Comparison of ENCODE assay signal across 1 cellular context in the genomic region with DNA sequence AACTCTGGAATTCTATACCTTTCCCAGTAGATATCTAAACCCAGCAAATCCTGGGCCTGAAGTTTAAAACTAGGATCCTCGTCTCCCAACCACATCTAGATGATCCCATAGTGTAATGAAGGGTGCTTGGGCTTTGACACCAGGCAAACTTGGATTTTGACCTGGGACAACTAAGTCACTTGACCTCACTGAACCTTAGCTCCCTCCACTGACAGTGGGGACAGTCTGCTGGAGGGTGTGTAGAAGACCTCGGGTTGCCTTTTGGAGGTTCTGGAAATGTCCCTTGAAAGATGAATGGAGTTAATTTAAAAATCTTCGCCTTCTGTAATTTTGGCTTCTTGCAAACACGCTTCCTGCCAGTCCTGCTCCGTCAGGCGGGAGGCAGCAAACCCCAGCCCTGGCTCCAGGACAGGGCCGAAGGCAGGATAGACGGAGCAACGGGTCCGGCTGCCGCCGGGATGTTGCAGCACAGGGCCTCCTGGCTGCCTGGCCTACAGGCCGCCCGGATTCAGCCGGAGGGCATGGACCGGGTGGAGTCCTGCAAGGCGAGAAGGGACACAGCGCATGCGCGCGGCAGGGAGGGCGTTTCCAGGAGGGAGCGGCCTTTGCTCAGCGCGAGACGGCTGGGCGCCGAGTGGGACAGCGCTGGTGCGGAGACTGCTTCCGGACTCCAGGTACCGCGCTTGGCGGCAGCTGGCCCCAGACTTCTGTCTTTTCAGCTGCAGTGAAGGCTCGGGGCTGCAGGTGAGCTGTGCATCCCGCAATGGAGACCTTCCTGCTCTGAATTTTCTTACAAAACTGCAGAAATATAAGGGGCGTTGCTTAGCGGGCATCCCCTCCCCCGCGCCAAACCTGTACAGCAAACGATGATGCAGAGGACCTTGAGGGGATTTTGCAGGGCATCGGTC.
TF ChIP-seq lines count a peak whose summit lies in the region.

A gene with protein sequence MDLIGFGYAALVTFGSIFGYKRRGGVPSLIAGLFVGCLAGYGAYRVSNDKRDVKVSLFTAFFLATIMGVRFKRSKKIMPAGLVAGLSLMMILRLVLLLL (plus strand): TSS at position 612 of the 908 bp plus-strand sequence. CDS start 5,990 bp downstream, outside the sequence.

TF ChIP-seq in HepG2, 621 proteins besides CTCF, POLR2A, EP300 and RAD21 (continued from another document and continues in another):
- TF ChIP-seq, protein P1, sequence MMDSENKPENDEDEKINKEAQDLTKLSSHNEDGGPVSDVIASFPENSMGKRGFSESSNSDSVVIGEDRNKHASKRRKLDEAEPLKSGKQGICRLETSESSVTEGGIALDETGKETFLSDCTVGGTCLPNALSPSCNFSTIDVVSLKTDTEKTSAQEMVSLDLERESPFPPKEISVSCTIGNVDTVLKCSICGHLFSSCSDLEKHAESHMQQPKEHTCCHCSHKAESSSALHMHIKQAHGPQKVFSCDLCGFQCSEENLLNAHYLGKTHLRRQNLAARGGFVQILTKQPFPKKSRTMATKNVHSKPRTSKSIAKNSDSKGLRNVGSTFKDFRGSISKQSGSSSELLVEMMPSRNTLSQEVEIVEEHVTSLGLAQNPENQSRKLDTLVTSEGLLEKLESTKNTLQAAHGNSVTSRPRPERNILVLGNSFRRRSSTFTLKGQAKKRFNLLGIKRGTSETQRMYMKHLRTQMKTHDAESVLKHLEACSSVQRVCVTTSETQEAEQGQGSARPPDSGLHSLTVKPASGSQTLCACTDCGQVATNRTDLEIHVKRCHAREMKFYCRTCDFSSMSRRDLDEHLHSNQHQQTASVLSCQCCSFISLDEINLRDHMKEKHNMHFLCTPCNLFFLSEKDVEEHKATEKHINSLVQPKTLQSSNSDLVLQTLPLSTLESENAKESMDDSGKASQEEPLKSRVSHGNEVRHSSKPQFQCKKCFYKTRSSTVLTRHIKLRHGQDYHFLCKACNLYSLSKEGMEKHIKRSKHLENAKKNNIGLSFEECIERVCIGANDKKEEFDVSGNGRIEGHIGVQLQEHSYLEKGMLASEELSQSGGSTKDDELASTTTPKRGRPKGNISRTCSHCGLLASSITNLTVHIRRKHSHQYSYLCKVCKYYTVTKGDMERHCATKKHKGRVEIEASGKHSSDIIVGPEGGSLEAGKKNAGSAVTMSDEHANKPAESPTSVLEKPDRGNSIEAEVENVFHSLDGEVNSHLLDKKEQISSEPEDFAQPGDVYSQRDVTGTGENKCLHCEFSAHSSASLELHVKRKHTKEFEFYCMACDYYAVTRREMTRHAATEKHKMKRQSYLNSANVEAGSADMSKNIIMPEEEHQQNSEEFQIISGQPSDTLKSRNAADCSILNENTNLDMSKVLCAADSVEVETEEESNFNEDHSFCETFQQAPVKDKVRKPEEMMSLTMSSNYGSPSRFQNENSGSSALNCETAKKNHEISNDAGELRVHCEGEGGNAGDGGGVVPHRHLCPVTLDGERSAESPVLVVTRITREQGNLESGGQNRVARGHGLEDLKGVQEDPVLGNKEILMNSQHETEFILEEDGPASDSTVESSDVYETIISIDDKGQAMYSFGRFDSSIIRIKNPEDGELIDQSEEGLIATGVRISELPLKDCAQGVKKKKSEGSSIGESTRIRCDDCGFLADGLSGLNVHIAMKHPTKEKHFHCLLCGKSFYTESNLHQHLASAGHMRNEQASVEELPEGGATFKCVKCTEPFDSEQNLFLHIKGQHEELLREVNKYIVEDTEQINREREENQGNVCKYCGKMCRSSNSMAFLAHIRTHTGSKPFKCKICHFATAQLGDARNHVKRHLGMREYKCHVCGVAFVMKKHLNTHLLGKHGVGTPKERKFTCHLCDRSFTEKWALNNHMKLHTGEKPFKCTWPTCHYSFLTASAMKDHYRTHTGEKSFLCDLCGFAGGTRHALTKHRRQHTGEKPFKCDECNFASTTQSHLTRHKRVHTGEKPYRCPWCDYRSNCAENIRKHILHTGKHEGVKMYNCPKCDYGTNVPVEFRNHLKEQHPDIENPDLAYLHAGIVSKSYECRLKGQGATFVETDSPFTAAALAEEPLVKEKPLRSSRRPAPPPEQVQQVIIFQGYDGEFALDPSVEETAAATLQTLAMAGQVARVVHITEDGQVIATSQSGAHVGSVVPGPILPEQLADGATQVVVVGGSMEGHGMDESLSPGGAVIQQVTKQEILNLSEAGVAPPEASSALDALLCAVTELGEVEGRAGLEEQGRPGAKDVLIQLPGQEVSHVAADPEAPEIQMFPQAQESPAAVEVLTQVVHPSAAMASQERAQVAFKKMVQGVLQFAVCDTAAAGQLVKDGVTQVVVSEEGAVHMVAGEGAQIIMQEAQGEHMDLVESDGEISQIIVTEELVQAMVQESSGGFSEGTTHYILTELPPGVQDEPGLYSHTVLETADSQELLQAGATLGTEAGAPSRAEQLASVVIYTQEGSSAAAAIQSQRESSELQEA (CRISPR knock-in tag; IDR thresholded peaks at IDR 0.05; ENCODE audit: not compliant biosample characterization) = peak; percentile 92
- TF ChIP-seq, protein P2, sequence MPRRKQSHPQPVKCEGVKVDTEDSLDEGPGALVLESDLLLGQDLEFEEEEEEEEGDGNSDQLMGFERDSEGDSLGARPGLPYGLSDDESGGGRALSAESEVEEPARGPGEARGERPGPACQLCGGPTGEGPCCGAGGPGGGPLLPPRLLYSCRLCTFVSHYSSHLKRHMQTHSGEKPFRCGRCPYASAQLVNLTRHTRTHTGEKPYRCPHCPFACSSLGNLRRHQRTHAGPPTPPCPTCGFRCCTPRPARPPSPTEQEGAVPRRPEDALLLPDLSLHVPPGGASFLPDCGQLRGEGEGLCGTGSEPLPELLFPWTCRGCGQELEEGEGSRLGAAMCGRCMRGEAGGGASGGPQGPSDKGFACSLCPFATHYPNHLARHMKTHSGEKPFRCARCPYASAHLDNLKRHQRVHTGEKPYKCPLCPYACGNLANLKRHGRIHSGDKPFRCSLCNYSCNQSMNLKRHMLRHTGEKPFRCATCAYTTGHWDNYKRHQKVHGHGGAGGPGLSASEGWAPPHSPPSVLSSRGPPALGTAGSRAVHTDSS (CRISPR knock-in tag; conservative IDR thresholded peaks at IDR 0.05) = peak; percentile 90
- TF ChIP-seq, protein P3, sequence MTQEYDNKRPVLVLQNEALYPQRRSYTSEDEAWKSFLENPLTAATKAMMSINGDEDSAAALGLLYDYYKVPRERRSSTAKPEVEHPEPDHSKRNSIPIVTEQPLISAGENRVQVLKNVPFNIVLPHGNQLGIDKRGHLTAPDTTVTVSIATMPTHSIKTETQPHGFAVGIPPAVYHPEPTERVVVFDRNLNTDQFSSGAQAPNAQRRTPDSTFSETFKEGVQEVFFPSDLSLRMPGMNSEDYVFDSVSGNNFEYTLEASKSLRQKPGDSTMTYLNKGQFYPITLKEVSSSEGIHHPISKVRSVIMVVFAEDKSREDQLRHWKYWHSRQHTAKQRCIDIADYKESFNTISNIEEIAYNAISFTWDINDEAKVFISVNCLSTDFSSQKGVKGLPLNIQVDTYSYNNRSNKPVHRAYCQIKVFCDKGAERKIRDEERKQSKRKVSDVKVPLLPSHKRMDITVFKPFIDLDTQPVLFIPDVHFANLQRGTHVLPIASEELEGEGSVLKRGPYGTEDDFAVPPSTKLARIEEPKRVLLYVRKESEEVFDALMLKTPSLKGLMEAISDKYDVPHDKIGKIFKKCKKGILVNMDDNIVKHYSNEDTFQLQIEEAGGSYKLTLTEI (CRISPR knock-in tag; conservative IDR thresholded peaks at IDR 0.05) = no peak
- TF ChIP-seq, protein P4, sequence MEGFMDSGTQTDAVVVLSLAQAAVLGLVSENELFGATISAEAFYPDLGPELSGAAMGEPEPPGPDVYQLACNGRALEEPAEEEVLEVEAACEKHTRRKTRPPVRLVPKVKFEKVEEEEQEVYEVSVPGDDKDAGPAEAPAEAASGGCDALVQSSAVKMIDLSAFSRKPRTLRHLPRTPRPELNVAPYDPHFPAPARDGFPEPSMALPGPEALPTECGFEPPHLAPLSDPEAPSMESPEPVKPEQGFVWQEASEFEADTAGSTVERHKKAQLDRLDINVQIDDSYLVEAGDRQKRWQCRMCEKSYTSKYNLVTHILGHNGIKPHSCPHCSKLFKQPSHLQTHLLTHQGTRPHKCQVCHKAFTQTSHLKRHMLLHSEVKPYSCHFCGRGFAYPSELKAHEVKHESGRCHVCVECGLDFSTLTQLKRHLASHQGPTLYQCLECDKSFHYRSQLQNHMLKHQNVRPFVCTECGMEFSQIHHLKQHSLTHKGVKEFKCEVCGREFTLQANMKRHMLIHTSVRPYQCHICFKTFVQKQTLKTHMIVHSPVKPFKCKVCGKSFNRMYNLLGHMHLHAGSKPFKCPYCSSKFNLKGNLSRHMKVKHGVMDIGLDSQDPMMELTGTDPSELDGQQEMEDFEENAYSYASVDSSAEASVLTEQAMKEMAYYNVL (CRISPR knock-in tag; IDR thresholded peaks at IDR 0.05; ENCODE audit: borderline replicate concordance) = peak; percentile 87
- TF ChIP-seq, protein P5, sequence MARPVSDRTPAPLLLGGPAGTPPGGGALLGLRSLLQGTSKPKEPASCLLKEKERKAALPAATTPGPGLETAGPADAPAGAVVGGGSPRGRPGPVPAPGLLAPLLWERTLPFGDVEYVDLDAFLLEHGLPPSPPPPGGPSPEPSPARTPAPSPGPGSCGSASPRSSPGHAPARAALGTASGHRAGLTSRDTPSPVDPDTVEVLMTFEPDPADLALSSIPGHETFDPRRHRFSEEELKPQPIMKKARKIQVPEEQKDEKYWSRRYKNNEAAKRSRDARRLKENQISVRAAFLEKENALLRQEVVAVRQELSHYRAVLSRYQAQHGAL (CRISPR knock-in tag; IDR thresholded peaks at IDR 0.05; ENCODE audit: not compliant biosample characterization) = peak; percentile 96
- TF ChIP-seq ZNF556 (CRISPR knock-in tag; IDR thresholded peaks at IDR 0.05; ENCODE audit: borderline replicate concordance) (peak; percentile 60; the same call in 1 of the 2 replicates), ZFP36L1 (CRISPR knock-in tag; IDR thresholded peaks at IDR 0.05) (0 out of 2 replicates have a peak, but pooled peaks have one; percentile 32), RAD51 (IDR thresholded peaks at IDR 0.05; ENCODE audit: borderline replicate concordance) (no peak), ZBTB1 (CRISPR knock-in tag; IDR thresholded peaks at IDR 0.05; ENCODE audit: borderline replicate concordance) (no peak), MATR3 (CRISPR knock-in tag; IDR thresholded peaks at IDR 0.05) (no peak), ZNF839 (CRISPR knock-in tag; IDR thresholded peaks at IDR 0.05; ENCODE audit: borderline replicate concordance) (peak; percentile 76; the same call in 1 of the 2 replicates), STAG1 (CRISPR knock-in tag; IDR thresholded peaks at IDR 0.05) (peak; percentile 44), ZNF430 (CRISPR knock-in tag; IDR thresholded peaks at IDR 0.05) (peak; percentile 60; the same call in 1 of the 2 replicates), ZNF510 (CRISPR knock-in tag; IDR thresholded peaks at IDR 0.05; ENCODE audit: low read depth) (no peak), YEATS4 (CRISPR knock-in tag; IDR thresholded peaks at IDR 0.05; ENCODE audit: borderline replicate concordance) (peak; percentile 88), MBNL3 (CRISPR knock-in tag; conservative IDR thresholded peaks at IDR 0.05) (no peak), CBX1 (IDR thresholded peaks at IDR 0.05; ENCODE audit: low read depth) (peak; percentile 72)
- TF ChIP-seq, protein P6, sequence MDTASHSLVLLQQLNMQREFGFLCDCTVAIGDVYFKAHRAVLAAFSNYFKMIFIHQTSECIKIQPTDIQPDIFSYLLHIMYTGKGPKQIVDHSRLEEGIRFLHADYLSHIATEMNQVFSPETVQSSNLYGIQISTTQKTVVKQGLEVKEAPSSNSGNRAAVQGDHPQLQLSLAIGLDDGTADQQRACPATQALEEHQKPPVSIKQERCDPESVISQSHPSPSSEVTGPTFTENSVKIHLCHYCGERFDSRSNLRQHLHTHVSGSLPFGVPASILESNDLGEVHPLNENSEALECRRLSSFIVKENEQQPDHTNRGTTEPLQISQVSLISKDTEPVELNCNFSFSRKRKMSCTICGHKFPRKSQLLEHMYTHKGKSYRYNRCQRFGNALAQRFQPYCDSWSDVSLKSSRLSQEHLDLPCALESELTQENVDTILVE (CRISPR knock-in tag; IDR thresholded peaks at IDR 0.05) = peak; percentile 75
- TF ChIP-seq, protein P7, sequence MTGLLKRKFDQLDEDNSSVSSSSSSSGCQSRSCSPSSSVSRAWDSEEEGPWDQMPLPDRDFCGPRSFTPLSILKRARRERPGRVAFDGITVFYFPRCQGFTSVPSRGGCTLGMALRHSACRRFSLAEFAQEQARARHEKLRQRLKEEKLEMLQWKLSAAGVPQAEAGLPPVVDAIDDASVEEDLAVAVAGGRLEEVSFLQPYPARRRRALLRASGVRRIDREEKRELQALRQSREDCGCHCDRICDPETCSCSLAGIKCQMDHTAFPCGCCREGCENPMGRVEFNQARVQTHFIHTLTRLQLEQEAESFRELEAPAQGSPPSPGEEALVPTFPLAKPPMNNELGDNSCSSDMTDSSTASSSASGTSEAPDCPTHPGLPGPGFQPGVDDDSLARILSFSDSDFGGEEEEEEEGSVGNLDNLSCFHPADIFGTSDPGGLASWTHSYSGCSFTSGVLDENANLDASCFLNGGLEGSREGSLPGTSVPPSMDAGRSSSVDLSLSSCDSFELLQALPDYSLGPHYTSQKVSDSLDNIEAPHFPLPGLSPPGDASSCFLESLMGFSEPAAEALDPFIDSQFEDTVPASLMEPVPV (CRISPR knock-in tag; IDR thresholded peaks at IDR 0.05) = no peak; the same call in none of the 2 replicates
- TF ChIP-seq, protein P8, sequence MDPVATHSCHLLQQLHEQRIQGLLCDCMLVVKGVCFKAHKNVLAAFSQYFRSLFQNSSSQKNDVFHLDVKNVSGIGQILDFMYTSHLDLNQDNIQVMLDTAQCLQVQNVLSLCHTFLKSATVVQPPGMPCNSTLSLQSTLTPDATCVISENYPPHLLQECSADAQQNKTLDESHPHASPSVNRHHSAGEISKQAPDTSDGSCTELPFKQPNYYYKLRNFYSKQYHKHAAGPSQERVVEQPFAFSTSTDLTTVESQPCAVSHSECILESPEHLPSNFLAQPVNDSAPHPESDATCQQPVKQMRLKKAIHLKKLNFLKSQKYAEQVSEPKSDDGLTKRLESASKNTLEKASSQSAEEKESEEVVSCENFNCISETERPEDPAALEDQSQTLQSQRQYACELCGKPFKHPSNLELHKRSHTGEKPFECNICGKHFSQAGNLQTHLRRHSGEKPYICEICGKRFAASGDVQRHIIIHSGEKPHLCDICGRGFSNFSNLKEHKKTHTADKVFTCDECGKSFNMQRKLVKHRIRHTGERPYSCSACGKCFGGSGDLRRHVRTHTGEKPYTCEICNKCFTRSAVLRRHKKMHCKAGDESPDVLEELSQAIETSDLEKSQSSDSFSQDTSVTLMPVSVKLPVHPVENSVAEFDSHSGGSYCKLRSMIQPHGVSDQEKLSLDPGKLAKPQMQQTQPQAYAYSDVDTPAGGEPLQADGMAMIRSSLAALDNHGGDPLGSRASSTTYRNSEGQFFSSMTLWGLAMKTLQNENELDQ (CRISPR knock-in tag; IDR thresholded peaks at IDR 0.05; ENCODE audit: borderline replicate concordance) = 0 out of 2 replicates have a peak, but pooled peaks have one; percentile 71
- TF ChIP-seq, protein P9, sequence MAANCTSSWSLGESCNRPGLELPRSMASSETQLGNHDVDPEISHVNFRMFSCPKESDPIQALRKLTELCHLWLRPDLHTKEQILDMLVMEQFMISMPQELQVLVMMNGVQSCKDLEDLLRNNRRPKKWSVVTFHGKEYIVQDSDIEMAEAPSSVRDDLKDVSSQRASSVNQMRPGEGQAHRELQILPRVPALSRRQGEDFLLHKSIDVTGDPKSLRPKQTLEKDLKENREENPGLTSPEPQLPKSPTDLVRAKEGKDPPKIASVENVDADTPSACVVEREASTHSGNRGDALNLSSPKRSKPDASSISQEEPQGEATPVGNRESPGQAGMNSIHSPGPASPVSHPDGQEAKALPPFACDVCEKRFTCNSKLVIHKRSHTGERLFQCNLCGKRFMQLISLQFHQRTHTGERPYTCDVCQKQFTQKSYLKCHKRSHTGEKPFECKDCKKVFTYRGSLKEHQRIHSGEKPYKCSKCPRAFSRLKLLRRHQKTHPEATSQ (CRISPR knock-in tag; IDR thresholded peaks at IDR 0.05; ENCODE audit: borderline replicate concordance) = no peak; the same call in 1 of the 2 replicates
